Comparison of ENCODE assay signal across 12 cellular contexts in the genomic region with DNA sequence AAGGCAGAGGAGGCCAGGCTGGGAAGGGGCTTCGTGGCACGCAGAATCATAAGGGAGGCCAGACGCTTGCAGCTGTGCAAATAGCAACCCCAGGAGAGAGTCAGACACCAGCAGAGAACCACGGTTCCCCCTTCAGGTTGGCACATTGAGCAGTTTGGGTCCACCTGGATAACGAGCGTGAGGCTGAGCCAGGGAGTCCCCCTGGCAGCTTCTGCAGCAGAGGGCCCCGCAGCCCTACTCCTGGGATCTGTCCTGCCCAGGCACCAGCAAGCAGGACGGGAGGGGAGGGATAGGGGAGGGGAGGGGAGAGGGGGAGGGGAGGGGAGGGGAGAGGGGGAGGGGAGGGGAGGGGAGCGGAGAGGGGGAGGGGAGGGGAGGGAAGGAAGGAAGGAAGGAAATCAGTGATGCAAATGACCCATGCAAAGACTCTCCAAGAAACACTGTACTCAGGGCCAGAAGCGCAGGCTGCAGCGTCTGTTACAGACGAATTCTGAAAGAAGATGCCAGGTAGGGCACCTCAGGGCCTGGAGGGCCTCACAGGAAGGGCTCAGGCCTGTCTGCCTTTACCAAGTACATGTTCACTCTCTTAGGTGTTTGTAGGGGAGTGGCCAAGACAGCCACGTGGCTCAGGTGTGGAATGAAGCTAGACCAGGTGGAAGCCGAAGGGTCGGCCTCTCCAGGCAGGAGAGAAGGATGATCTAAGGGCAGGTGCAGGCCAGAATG. TPM values are rescaled to one million over a fixed set of nuclear protein-coding genes. Genes with fewer than 3 reads are reported as not detected.
DNase-seq lines count a peak whose midpoint lies in the region; ATAC-seq and TF ChIP-seq lines count a peak whose summit lies in the region.
"Had no signal": no experiment of that assay in that cellular context is flagged by ENCODE, and none has a peak within 500 bp of the region (broad histone marks: within the 10 kb centered on the region; RNA-seq: fewer than 3 reads in every experiment).

No MANE protein-coding gene starts in this region.

- H3K4me2 ChIP-seq in hepatocyte: no peak overlapping the region

- H3K27ac ChIP-seq in hepatocyte (no peak overlapping the region), prostate gland (no peak overlapping the region)

- DNase-seq in NT2/D1 (ENCODE audit: low read depth, low spot score): no peak
- DNase-seq in hepatocyte (ENCODE audit: low spot score): peak; percentile 36
- peak; percentile 42 for DNase-seq in prostate gland (ENCODE audit: low spot score)
- no peak for DNase-seq in posterior vena cava (ENCODE audit: low spot score)
- DNase-seq in stimulated activated CD4-positive, alpha-beta T cell treated with anti-CD3 and anti-CD28 coated beads, Interleukin-2, amount 100 ng/mL, for 24 hours: no peak
- DNase-seq: activated CD4-positive, CD25-positive, alpha-beta regulatory T cell; activated T-cell treated with anti-CD3 and anti-CD28 coated beads, Interleukin-2, amount 50 U/mL, for 4 hours; NCI-H82 had no signal

- H3K9me3 ChIP-seq in NT2/D1 (ENCODE audit: insufficient read depth, low read length) (no peaks in the 10 kb centered on the region), hepatocyte (ENCODE audit: low read depth) (no peaks in the 10 kb centered on the region), prostate gland (no peaks in the 10 kb centered on the region)

- H3K4me3 ChIP-seq in NT2/D1 (ENCODE audit: insufficient read length, low read depth) (no peak overlapping the region), hepatocyte (no peak overlapping the region), prostate gland (no peak overlapping the region)

- H3K9me2 ChIP-seq in hepatocyte (replicated peaks; ENCODE audit: insufficient read depth): no peaks in the 10 kb centered on the region

- H3K27me3 Mint-ChIP-seq in IgD-negative memory B cell: no peaks in the 10 kb centered on the region

- H3K4me1 ChIP-seq in NT2/D1 (ENCODE audit: insufficient read depth, insufficient read length): peaks cover 25% of the 10 kb centered on the region
- no peaks in the 10 kb centered on the region for H3K4me1 ChIP-seq in hepatocyte (ENCODE audit: insufficient read depth)
- no peaks in the 10 kb centered on the region for H3K4me1 ChIP-seq in prostate gland (replicated peaks)

- peaks cover 79% of the 10 kb centered on the region for H3K36me3 ChIP-seq in NT2/D1 (ENCODE audit: insufficient read depth, insufficient read length, low read length)
- H3K36me3 ChIP-seq in hepatocyte (replicated peaks; ENCODE audit: insufficient read depth, low read depth): no peaks in the 10 kb centered on the region
- H3K36me3 ChIP-seq in prostate gland: peaks cover 0 to 14% of the 10 kb centered on the region in 2 donors

- no peak for TF ChIP-seq CTCF in hepatocyte (IDR thresholded peaks at IDR 0.05; ENCODE audit: poor library complexity)
- no peak for TF ChIP-seq CTCF in prostate gland (IDR thresholded peaks at IDR 0.05)

- H3K9ac ChIP-seq in NT2/D1 (ENCODE audit: insufficient read length, low read depth): peak overlapping the region; percentile 65

- no peaks in the 10 kb centered on the region for H4K20me1 ChIP-seq in hepatocyte (ENCODE audit: insufficient read depth, poor library complexity, severe bottlenecking)

- H2AFZ ChIP-seq in hepatocyte: no peak overlapping the region

- H3K27me3 ChIP-seq in NT2/D1 (ENCODE audit: insufficient read depth, insufficient read length) (no peaks in the 10 kb centered on the region), hepatocyte (no peaks in the 10 kb centered on the region), prostate gland (replicated peaks; ENCODE audit: insufficient read depth) (no peaks in the 10 kb centered on the region)

- intact Hi-C loops in prostate gland (cut with DNase I) (no loop called here), posterior vena cava (cut with DNase I) (no loop called here)

- TF ChIP-seq POLR2A in prostate gland (IDR thresholded peaks at IDR 0.05): no peak

- H3K36me3 Mint-ChIP-seq in IgD-negative memory B cell: peaks cover 3% of the 10 kb centered on the region

- no peak for ATAC-seq in HG02884 (IDR thresholded peaks at IDR 0.05; ENCODE audit: unreplicated experiment)
- ATAC-seq: activated T-cell treated with anti-CD3 and anti-CD28 coated beads, Interleukin-2, amount 50 U/mL, for 4 hours; sciatic nerve; SK-N-SH treated with all-trans-retinoic acid at 6 μM for 48 hours had no signal

- peak overlapping the region in 3 of 4 donors; percentile 4 to 86 (median 70) for H3K4me3 Mint-ChIP-seq in IgD-negative memory B cell
- H3K4me3 Mint-ChIP-seq: activated T-cell treated with anti-CD3 and anti-CD28 coated beads, Interleukin-2, amount 50 U/mL, for 4 hours had no signal

- H3K4me1 Mint-ChIP-seq in IgD-negative memory B cell: peaks cover 9 to 22% (median 17%) of the 10 kb centered on the region in 3 donors

- no peaks in the 10 kb centered on the region for H3K9me3 Mint-ChIP-seq in IgD-negative memory B cell
- H3K9me3 Mint-ChIP-seq: activated T-cell treated with anti-CD3 and anti-CD28 coated beads, Interleukin-2, amount 50 U/mL, for 4 hours had no signal

- 65% methylated on average over 14 of the region's 15 CpGs for WGBS in hepatocyte (ENCODE audit: low lambda C conversion rate, missing lambda C conversion rate)
- WGBS in prostate gland: 52% methylated on average over 13 of the region's 15 CpGs

- peak overlapping the region in 2 of 3 donors; percentile 9 to 62 for H3K27ac Mint-ChIP-seq in IgD-negative memory B cell

- H3K79me2 ChIP-seq in hepatocyte: no peaks in the 10 kb centered on the region

RNA-seq across cellular contexts. Expression of gene MMP17, which starts 32.3 kb away (rescaled TPM):
- 3.4 TPM for polyA plus RNA-seq in IgD-negative memory B cell
- total RNA-seq in hepatocyte: 0.40 and 0.44 TPM in 2 replicates
- polyA plus RNA-seq in hepatocyte: 0.42 and 0.78 TPM in 2 replicates
- total RNA-seq in prostate gland: 10 to 100 TPM in 1 of 2 donors, 1 to 10 TPM in 1; 1.1 to 35.7 TPM
- 1 to 10 TPM; 4.3 to 5.8 TPM for total RNA-seq in posterior vena cava

Comparison
In these comparisons a context has a peak if more than half of its experiments do, and no peak if none do; other contexts are left out.
1. DNase-seq: peak in hepatocyte (single experiment) and prostate gland (single experiment); none in NT2/D1 (single experiment), posterior vena cava (single experiment) and stimulated activated CD4-positive, alpha-beta T cell treated with anti-CD3 and anti-CD28 coated beads, Interleukin-2, amount 100 ng/mL, for 24 hours (0 of 2).